ENCODE assay signal across 8 cellular contexts in the genomic region with DNA sequence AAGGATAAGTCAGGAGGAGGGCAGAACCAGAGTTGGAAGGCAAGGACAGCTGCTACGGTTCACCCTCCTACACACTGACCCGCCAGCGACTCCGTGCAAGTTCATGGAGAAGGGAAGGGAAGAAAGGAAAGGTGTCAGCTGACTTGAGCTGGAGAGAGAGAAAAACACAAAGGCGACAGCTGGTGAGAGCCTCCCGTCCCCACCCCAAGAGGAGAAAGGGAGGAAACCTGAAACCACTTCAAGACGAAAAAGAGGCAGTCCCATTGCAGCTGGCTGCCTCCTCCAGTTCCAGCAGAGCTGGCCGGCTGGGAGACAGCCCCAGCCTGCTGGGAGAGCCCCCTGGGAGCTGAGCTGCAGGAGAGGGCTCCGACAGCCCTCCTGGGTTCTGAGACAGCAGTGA.
DNase-seq lines count a peak whose midpoint lies in the region; ATAC-seq, FAIRE-seq and TF ChIP-seq lines count a peak whose summit lies in the region.

No MANE protein-coding gene starts in this region.

- H3K27ac Mint-ChIP-seq in progenitor cell of endocrine pancreas = peak overlapping the region; percentile 96
- no peak overlapping the region for H3K27ac Mint-ChIP-seq in stimulated activated naive CD8-positive, alpha-beta T cell treated with anti-CD3 and anti-CD28 coated beads, Interleukin-15, amount 100 ng/mL, for 72 hours

- DNase-seq in HTR-8/SVneo (ENCODE audit: insufficient read length, low spot score) (peak; percentile 91), fibroblast of the conjunctiva (ENCODE audit: low read depth) (peak; percentile 37), progenitor cell of endocrine pancreas (ENCODE audit: low spot score, unreplicated experiment) (peak; percentile 20), GF-D8 (lab: John Stamatoyannopoulos, UW) (no peak)
- DNase-seq in stimulated activated naive CD8-positive, alpha-beta T cell treated with anti-CD3 and anti-CD28 coated beads, Interleukin-15, amount 100 ng/mL, for 72 hours = no peak
- DNase-seq in activated T-cell treated with anti-CD3 and anti-CD28 coated beads, Interleukin-2, amount 50 U/mL, for 4 hours = no peak

- no peak for ATAC-seq in HG03432 (IDR thresholded peaks at IDR 0.05; ENCODE audit: unreplicated experiment)
- ATAC-seq in stimulated activated naive CD8-positive, alpha-beta T cell treated with anti-CD3 and anti-CD28 coated beads, Interleukin-15, amount 100 ng/mL, for 72 hours = no peak
- ATAC-seq in activated T-cell treated with anti-CD3 and anti-CD28 coated beads, Interleukin-2, amount 50 U/mL, for 4 hours = no peak

- peak; percentile 99 for FAIRE-seq in HTR-8/SVneo (lab: Jason Lieb, UNC)

- H3K4me3 Mint-ChIP-seq in progenitor cell of endocrine pancreas (ENCODE audit: low read depth) = peak overlapping the region; percentile 66
- H3K4me3 Mint-ChIP-seq in stimulated activated naive CD8-positive, alpha-beta T cell treated with anti-CD3 and anti-CD28 coated beads, Interleukin-15, amount 100 ng/mL, for 72 hours = no peak overlapping the region
- H3K4me3 Mint-ChIP-seq in activated T-cell treated with anti-CD3 and anti-CD28 coated beads, Interleukin-2, amount 50 U/mL, for 4 hours = no peak overlapping the region

- no peak for TF ChIP-seq CTCF in progenitor cell of endocrine pancreas (IDR thresholded peaks at IDR 0.05; ENCODE audit: unreplicated experiment)

- peaks cover 69% of the 10 kb centered on the region for H3K4me1 Mint-ChIP-seq in progenitor cell of endocrine pancreas (ENCODE audit: low read depth)
- H3K4me1 Mint-ChIP-seq in stimulated activated naive CD8-positive, alpha-beta T cell treated with anti-CD3 and anti-CD28 coated beads, Interleukin-15, amount 100 ng/mL, for 72 hours = peaks cover 6% of the 10 kb centered on the region
- H3K4me1 Mint-ChIP-seq in activated T-cell treated with anti-CD3 and anti-CD28 coated beads, Interleukin-2, amount 50 U/mL, for 4 hours (ENCODE audit: low read depth) = no peaks in the 10 kb centered on the region

- H3K27me3 Mint-ChIP-seq in progenitor cell of endocrine pancreas = no peaks in the 10 kb centered on the region
- peaks cover 38% of the 10 kb centered on the region for H3K27me3 Mint-ChIP-seq in stimulated activated naive CD8-positive, alpha-beta T cell treated with anti-CD3 and anti-CD28 coated beads, Interleukin-15, amount 100 ng/mL, for 72 hours
- H3K27me3 Mint-ChIP-seq in activated T-cell treated with anti-CD3 and anti-CD28 coated beads, Interleukin-2, amount 50 U/mL, for 4 hours (ENCODE audit: low read depth) = peaks cover 33% of the 10 kb centered on the region

- no peaks in the 10 kb centered on the region for H3K9me3 Mint-ChIP-seq in progenitor cell of endocrine pancreas (ENCODE audit: low read depth)
- no peaks in the 10 kb centered on the region for H3K9me3 Mint-ChIP-seq in stimulated activated naive CD8-positive, alpha-beta T cell treated with anti-CD3 and anti-CD28 coated beads, Interleukin-15, amount 100 ng/mL, for 72 hours
- no peaks in the 10 kb centered on the region for H3K9me3 Mint-ChIP-seq in activated T-cell treated with anti-CD3 and anti-CD28 coated beads, Interleukin-2, amount 50 U/mL, for 4 hours

- no peaks in the 10 kb centered on the region for H3K36me3 Mint-ChIP-seq in progenitor cell of endocrine pancreas (ENCODE audit: insufficient read depth)
- H3K36me3 Mint-ChIP-seq in activated T-cell treated with anti-CD3 and anti-CD28 coated beads, Interleukin-2, amount 50 U/mL, for 4 hours (ENCODE audit: insufficient read depth) = no peaks in the 10 kb centered on the region

TF ChIP-seq in PFSK-1, 5 proteins besides CTCF, POLR2A, EP300 and RAD21:
- TF ChIP-seq TAF1 (IDR thresholded peaks at IDR 0.05; ENCODE audit: borderline replicate concordance, insufficient read depth, low read length) = no peak
- peak; percentile 79; the same call in 1 of the 2 replicates for TF ChIP-seq SIN3A (IDR thresholded peaks at IDR 0.05; ENCODE audit: borderline replicate concordance, insufficient read depth, low read length)
- TF ChIP-seq, protein P1, sequence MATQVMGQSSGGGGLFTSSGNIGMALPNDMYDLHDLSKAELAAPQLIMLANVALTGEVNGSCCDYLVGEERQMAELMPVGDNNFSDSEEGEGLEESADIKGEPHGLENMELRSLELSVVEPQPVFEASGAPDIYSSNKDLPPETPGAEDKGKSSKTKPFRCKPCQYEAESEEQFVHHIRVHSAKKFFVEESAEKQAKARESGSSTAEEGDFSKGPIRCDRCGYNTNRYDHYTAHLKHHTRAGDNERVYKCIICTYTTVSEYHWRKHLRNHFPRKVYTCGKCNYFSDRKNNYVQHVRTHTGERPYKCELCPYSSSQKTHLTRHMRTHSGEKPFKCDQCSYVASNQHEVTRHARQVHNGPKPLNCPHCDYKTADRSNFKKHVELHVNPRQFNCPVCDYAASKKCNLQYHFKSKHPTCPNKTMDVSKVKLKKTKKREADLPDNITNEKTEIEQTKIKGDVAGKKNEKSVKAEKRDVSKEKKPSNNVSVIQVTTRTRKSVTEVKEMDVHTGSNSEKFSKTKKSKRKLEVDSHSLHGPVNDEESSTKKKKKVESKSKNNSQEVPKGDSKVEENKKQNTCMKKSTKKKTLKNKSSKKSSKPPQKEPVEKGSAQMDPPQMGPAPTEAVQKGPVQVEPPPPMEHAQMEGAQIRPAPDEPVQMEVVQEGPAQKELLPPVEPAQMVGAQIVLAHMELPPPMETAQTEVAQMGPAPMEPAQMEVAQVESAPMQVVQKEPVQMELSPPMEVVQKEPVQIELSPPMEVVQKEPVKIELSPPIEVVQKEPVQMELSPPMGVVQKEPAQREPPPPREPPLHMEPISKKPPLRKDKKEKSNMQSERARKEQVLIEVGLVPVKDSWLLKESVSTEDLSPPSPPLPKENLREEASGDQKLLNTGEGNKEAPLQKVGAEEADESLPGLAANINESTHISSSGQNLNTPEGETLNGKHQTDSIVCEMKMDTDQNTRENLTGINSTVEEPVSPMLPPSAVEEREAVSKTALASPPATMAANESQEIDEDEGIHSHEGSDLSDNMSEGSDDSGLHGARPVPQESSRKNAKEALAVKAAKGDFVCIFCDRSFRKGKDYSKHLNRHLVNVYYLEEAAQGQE (IDR thresholded peaks at IDR 0.05; ENCODE audit: insufficient read depth in 1 of 2, low read depth in 2 of 2, low read length in 2 of 2) = no peak
TF ChIP-seq in PFSK-1: peak in this region for 1.

Comparison
In these comparisons a context has a peak if more than half of its experiments do, and no peak if none do; other contexts are left out.
1. DNase-seq: peak in HTR-8/SVneo (single experiment), fibroblast of the conjunctiva (single experiment) and progenitor cell of endocrine pancreas (single experiment); none in stimulated activated naive CD8-positive, alpha-beta T cell treated with anti-CD3 and anti-CD28 coated beads, Interleukin-15, amount 100 ng/mL, for 72 hours (0 of 2), activated T-cell treated with anti-CD3 and anti-CD28 coated beads, Interleukin-2, amount 50 U/mL, for 4 hours (single experiment) and GF-D8 (single experiment).